ENCODE assay signal across 8 cellular contexts in genomic region chr1:226649780-226650179, GRCh38.
DNase-seq lines count a peak whose midpoint lies in the region; ATAC-seq lines count a peak whose summit lies in the region.

No MANE protein-coding gene starts in this region.

- intact Hi-C loops in Right ventricle myocardium superior (cut with DNase I): loop anchor here (5.0 kb wide), 1 partner anchor 83 kb away; no protein-coding TSS in a partner anchor
- intact Hi-C loops in left cardiac atrium (cut with DNase I): loop anchor here in 1 of 2 donors (10.0 kb wide), 1 partner anchor 85 kb away; the partner anchor contains the start of gene ITPKB
- intact Hi-C loops in posterior vena cava (cut with DNase I): no loop called here

- ATAC-seq in Right ventricle myocardium superior (ENCODE audit: poor library complexity) (no peak), left cardiac atrium (no peak)

- H3K27ac ChIP-seq in substantia nigra (ENCODE audit: low read depth, low read length, poor library complexity, severe bottlenecking): peak overlapping the region; percentile 74

- DNase-seq in Right ventricle myocardium superior (peak; percentile 41), left cardiac atrium (no peak), NCI-H1092 treated with DMSO at 0.1 percent for 48 hours (lab: John Stamatoyannopoulos, UW) (peak; percentile 18), dermis blood vessel endothelial cell (peak; percentile 66), substantia nigra (lab: John Stamatoyannopoulos, UW) (peak in 1 of 49 donors; percentile 42), posterior vena cava (ENCODE audit: low spot score) (no peak), middle frontal gyrus (ENCODE audit: extremely low spot score, low spot score) (no peak), AG08396 (ENCODE audit: low spot score) (no peak)

Comparison
In these comparisons a context has a peak if more than half of its experiments do, and no peak if none do; other contexts are left out.
1. DNase-seq: peak in Right ventricle myocardium superior (single experiment), NCI-H1092 treated with DMSO at 0.1 percent for 48 hours (single experiment) and dermis blood vessel endothelial cell (single experiment); none in left cardiac atrium (single experiment), posterior vena cava (single experiment), middle frontal gyrus (single experiment) and AG08396 (single experiment).